In genomic region chr19:36460046-36460445, GRCh38 we compare ENCODE assay signal across 13 cellular contexts.
"Had no signal": no experiment of that assay in that cellular context is flagged by ENCODE, and none has a peak within 500 bp of the region (broad histone marks: within the 10 kb centered on the region; RNA-seq: fewer than 3 reads in every experiment).

No MANE protein-coding gene starts in this region.

- DNase-seq: activated CD4-positive, CD25-positive, alpha-beta regulatory T cell treated with anti-CD3 and anti-CD28 coated beads, Interleukin-2, amount 50 U/mL, for 72 hours; activated naive CD4-positive, alpha-beta T cell treated with anti-CD3 and anti-CD28 coated beads, Interleukin-2, amount 10 ng/mL, durations not matched to agents 7 days and 5 days; activated T-cell treated with anti-CD3 and anti-CD28 coated beads for 4 hours; colonic mucosa; foreskin keratinocyte; glutamatergic neuron; mesenchymal stem cell; natural killer cell; stimulated activated naive B cell treated with anti-CD40 and anti-IgM and Interleukin-4, amounts not matched to agents 10 μg/mL and 1 μg/mL and 100 μg/mL, for 72 hours; T1000; transverse colon had no signal

- H3K9me3 ChIP-seq: colonic mucosa, neutrophil had no signal

- H3K4me1 ChIP-seq: colonic mucosa, foreskin keratinocyte, transverse colon, vagina had no signal

- H3K4me3 ChIP-seq: colonic mucosa, transverse colon, vagina had no signal

- H3K27me3 ChIP-seq: colonic mucosa, foreskin keratinocyte, neutrophil, transverse colon, vagina had no signal

- H3K36me3 ChIP-seq: colonic mucosa, neutrophil had no signal
